In the genomic region with DNA sequence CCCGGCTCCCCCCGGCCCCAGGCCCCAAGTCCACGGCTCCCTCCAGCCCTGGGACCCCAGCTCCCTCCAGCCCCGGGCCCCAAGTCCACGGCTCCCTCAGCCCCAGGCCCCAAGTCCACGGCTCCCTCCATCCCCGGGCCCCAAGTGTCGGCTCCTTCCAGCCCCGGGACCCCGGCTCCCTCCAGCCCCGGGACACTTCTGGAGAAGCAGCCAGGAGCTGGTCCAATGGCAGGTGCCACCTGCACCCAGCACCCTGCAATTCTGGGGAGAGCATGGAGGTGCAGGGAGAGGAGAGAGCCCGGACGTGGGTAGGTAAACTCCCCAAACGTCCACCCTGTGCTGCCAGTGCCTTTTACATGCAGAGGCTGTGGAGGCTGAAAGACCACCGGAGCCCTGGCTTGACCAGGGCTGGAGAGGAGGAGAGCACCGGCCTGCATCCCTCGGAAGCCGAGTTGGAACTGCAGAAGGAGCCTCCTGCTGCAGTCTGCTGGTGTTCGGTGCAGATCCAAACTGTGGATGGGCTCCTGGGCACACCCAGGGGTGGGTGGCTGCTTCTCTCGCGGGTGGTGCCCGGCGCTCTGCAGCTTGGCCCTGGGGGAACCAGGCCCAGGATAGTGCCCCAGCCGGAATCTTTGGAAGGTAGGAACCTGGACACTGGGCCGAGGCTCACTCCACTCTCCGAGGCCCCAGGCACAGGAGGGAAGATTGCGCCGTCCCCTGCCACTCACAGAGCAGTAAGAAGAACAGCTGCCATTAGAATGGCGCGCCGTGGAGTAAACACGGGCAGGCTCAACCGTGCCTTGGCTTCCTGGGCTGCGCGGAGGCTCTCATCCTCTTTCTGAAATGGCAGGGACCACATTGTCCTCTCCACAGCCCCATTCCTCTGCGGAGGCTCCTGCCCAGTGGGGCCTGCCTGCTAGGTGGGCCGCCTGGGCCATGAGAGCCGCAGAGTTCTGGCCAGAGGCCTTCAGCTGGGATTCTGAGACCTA, we compare ENCODE assay signal across 13 cellular contexts. TPM values are rescaled to one million over a fixed set of nuclear protein-coding genes. Genes with fewer than 3 reads are reported as not detected.
DNase-seq lines count a peak whose midpoint lies in the region; ATAC-seq and TF ChIP-seq lines count a peak whose summit lies in the region.
"Had no signal": no experiment of that assay in that cellular context is flagged by ENCODE, and none has a peak within 500 bp of the region (broad histone marks: within the 10 kb centered on the region; RNA-seq: fewer than 3 reads in every experiment).

No MANE protein-coding gene starts in this region.

- H3K36me3 ChIP-seq in PC-9 (ENCODE audit: low read depth) (no peaks in the 10 kb centered on the region), iPS-18a (ENCODE audit: control insufficient read depth, low read depth, low read length) (no peaks in the 10 kb centered on the region), mesendoderm (ENCODE audit: control insufficient read depth, insufficient read depth, low read length) (no peaks in the 10 kb centered on the region)
- H3K36me3 ChIP-seq: esophagus muscularis mucosa, ovary, tibial nerve had no signal

- no peak overlapping the region for H2AK5ac ChIP-seq in mesendoderm (ENCODE audit: low read length)

- H3K9me3 ChIP-seq in PC-9 (ENCODE audit: insufficient read depth, low read depth), result no peaks in the 10 kb centered on the region
- no peaks in the 10 kb centered on the region for H3K9me3 ChIP-seq in iPS-18a (ENCODE audit: control insufficient read depth, low read depth, low read length)
- H3K9me3 ChIP-seq: esophagus muscularis mucosa, ovary, tibial nerve had no signal

- H3K4me3 ChIP-seq in PC-9, result no peak overlapping the region
- peak overlapping the region; percentile 9 for H3K4me3 ChIP-seq in iPS-18a (ENCODE audit: low read length)
- no peak overlapping the region for H3K4me3 ChIP-seq in lower leg skin (ENCODE audit: low read depth, poor library complexity, severe bottlenecking)
- H3K4me3 ChIP-seq in mesendoderm (ENCODE audit: low read length), result no peak overlapping the region
- H3K4me3 ChIP-seq: ovary had no signal

- no peaks in the 10 kb centered on the region for H4K20me1 ChIP-seq in PC-9 (ENCODE audit: insufficient read depth)

- CTCF ChIA-PET in PC-9 (lab: Charles Lee), result interaction anchor here (0.6 to 0.7 kb wide), 2 partner anchors 910 to 1020 kb away, joined by 3 to 6 read pairs; no protein-coding TSS in a partner anchor

- H3K23ac ChIP-seq in mesendoderm (ENCODE audit: low read length), result no peak overlapping the region

- DNase-seq in activated T-cell treated with anti-CD3 and anti-CD28 coated beads, Interleukin-2, amount 50 U/mL, for 72 hours, result no peak
- DNase-seq in activated T-cell treated with anti-CD3 and anti-CD28 coated beads, Interleukin-2, amount 50 U/mL, for 1 hour, result no peak
- no peak for DNase-seq in PC-9
- DNase-seq in type B pancreatic cell (ENCODE audit: extremely low spot score, unreplicated experiment), result no peak
- DNase-seq in lower leg skin (ENCODE audit: low spot score in 2 of 2), result no peak
- no peak for DNase-seq in mesendoderm
- DNase-seq in GM13976 (ENCODE audit: low spot score), result no peak
- DNase-seq: NCI-H2081 treated with DMSO at 0.1 percent for 48 hours had no signal

- H4K5ac ChIP-seq in mesendoderm (ENCODE audit: low read length), result no peak overlapping the region

- ATAC-seq in activated T-cell treated with anti-CD3 and anti-CD28 coated beads, Interleukin-2, amount 50 U/mL, for 72 hours (replicated peaks in 1 of 2), result peak; percentile 25 to 30

- no peak overlapping the region for H3K4ac ChIP-seq in mesendoderm (ENCODE audit: low read depth, low read length)

- H3K4me3 Mint-ChIP-seq in activated T-cell treated with anti-CD3 and anti-CD28 coated beads, Interleukin-2, amount 50 U/mL, for 72 hours, result no peak overlapping the region
- H3K4me3 Mint-ChIP-seq in type B pancreatic cell, result no peak overlapping the region

- H3K79me2 ChIP-seq in PC-9 (ENCODE audit: low read depth) (no peaks in the 10 kb centered on the region), mesendoderm (ENCODE audit: control insufficient read depth, insufficient read depth, low read length) (no peaks in the 10 kb centered on the region)

- H3K79me1 ChIP-seq in mesendoderm (ENCODE audit: low read length), result no peaks in the 10 kb centered on the region

- no peaks in the 10 kb centered on the region for H3K36me3 Mint-ChIP-seq in activated T-cell treated with anti-CD3 and anti-CD28 coated beads, Interleukin-2, amount 50 U/mL, for 72 hours (ENCODE audit: insufficient read depth in 2 of 2)
- no peaks in the 10 kb centered on the region for H3K36me3 Mint-ChIP-seq in type B pancreatic cell
- H3K36me3 Mint-ChIP-seq: memory B cell had no signal

- H2BK15ac ChIP-seq in mesendoderm (replicated peaks; ENCODE audit: low read depth), result no peak overlapping the region

- H3K4me2 ChIP-seq in PC-9 (peak overlapping the region; percentile 21; the same call in 1 of the 2 replicates), mesendoderm (ENCODE audit: low read length) (no peak overlapping the region)

- no peaks in the 10 kb centered on the region for H3F3A ChIP-seq in PC-9 (ENCODE audit: insufficient read depth, low read depth)

- H3K27me3 ChIP-seq in PC-9 (ENCODE audit: insufficient read depth, low read depth) (peaks cover 35% of the 10 kb centered on the region; the same call in 1 of the 2 replicates), iPS-18a (ENCODE audit: control insufficient read depth, insufficient read depth, low read length) (peaks cover 64% of the 10 kb centered on the region), mesendoderm (ENCODE audit: insufficient read depth, low read length, poor library complexity) (peaks cover 12% of the 10 kb centered on the region)
- H3K27me3 ChIP-seq: ovary had no signal

- POLR2A ChIA-PET in PC-9 (lab: Charles Lee; ENCODE audit: unreplicated experiment), result no interaction called here

- no peak overlapping the region for H3K27ac Mint-ChIP-seq in activated T-cell treated with anti-CD3 and anti-CD28 coated beads, Interleukin-2, amount 50 U/mL, for 72 hours
- H3K27ac Mint-ChIP-seq in type B pancreatic cell, result no peak overlapping the region
- H3K27ac Mint-ChIP-seq: memory B cell had no signal

- BruUV-seq in PC-9 (replicated peaks; lab: Mats Ljungman, UMichigan), result no TSS peak

- no peak overlapping the region for H4K8ac ChIP-seq in mesendoderm (ENCODE audit: low read depth, low read length)

- no peak for TF ChIP-seq POLR2A in lower leg skin (IDR thresholded peaks at IDR 0.05)

- peaks cover 43% of the 10 kb centered on the region for H3K27me3 Mint-ChIP-seq in activated T-cell treated with anti-CD3 and anti-CD28 coated beads, Interleukin-2, amount 50 U/mL, for 72 hours (ENCODE audit: low read depth)
- H3K27me3 Mint-ChIP-seq in type B pancreatic cell, result peaks cover 50% of the 10 kb centered on the region

- 62 to 77% methylated on average over 26 to 33 of the region's 38 CpGs for WGBS in lower leg skin, 2 donors
- no CpG with 5 or more reads among the region's 38 CpGs for WGBS in mesendoderm (ENCODE audit: extremely low coverage, insufficient coverage, low lambda C conversion rate)

- H3K4me1 ChIP-seq in PC-9 (replicated peaks; ENCODE audit: insufficient read depth), result no peaks in the 10 kb centered on the region
- no peaks in the 10 kb centered on the region for H3K4me1 ChIP-seq in iPS-18a (ENCODE audit: control insufficient read depth, low read depth, low read length)
- H3K4me1 ChIP-seq in mesendoderm (ENCODE audit: control insufficient read depth, low read depth, low read length), result no peaks in the 10 kb centered on the region

- no peak overlapping the region for H3K27ac ChIP-seq in PC-9
- H3K27ac ChIP-seq in iPS-18a (ENCODE audit: low read length), result no peak overlapping the region
- H3K27ac ChIP-seq in mesendoderm (ENCODE audit: low read depth, low read length), result no peak overlapping the region
- H3K27ac ChIP-seq: esophagus muscularis mucosa, ovary, tibial nerve had no signal

- peaks cover 8% of the 10 kb centered on the region for H3K4me1 Mint-ChIP-seq in activated T-cell treated with anti-CD3 and anti-CD28 coated beads, Interleukin-2, amount 50 U/mL, for 72 hours (ENCODE audit: low read depth)
- no peaks in the 10 kb centered on the region for H3K4me1 Mint-ChIP-seq in type B pancreatic cell (ENCODE audit: unreplicated experiment)

- H2AFZ ChIP-seq in PC-9, result no peak overlapping the region

- no peak overlapping the region for H3K18ac ChIP-seq in mesendoderm (ENCODE audit: low read length)

- no peak overlapping the region for H2BK120ac ChIP-seq in mesendoderm (ENCODE audit: low read depth, low read length)

- H3K9ac ChIP-seq in iPS-18a (ENCODE audit: low read length) (no peak overlapping the region), mesendoderm (ENCODE audit: low read length) (no peak overlapping the region)

- H3K9me2 ChIP-seq in PC-9 (ENCODE audit: insufficient read depth), result no peaks in the 10 kb centered on the region

- intact Hi-C loops in PC-9 (cut with micrococcal nuclease; ENCODE audit: unreplicated experiment), result loop anchor here (2.0 to 5.0 kb wide), 2 partner anchors 1019 to 1430 kb away; no protein-coding TSS in a partner anchor
- intact Hi-C loops in lower leg skin (cut with DNase I; ENCODE audit: low total_unique reads), result loop anchor here (10.0 kb wide), 1 partner anchor 1027 kb away; no protein-coding TSS in a partner anchor

- TF ChIP-seq CTCF in PC-9 (conservative IDR thresholded peaks at IDR 0.05) (peak; percentile 59), type B pancreatic cell (conservative IDR thresholded peaks at IDR 0.05) (peak; percentile 14), lower leg skin (IDR thresholded peaks at IDR 0.05) (no peak), GM13976 (IDR thresholded peaks at IDR 0.05; ENCODE audit: borderline replicate concordance, control extremely low read depth, extremely low read depth, insufficient read depth, missing control alignments) (no peak)

- in situ Hi-C loops in GM13976 (cut with MboI; ENCODE audit: low sequenced_read_pairs, unreplicated experiment), result no loop called here

- H3K9me3 Mint-ChIP-seq in activated T-cell treated with anti-CD3 and anti-CD28 coated beads, Interleukin-2, amount 50 U/mL, for 72 hours, result no peaks in the 10 kb centered on the region
- no peaks in the 10 kb centered on the region for H3K9me3 Mint-ChIP-seq in type B pancreatic cell
- H3K9me3 Mint-ChIP-seq: memory B cell had no signal

- H3K56ac ChIP-seq in mesendoderm (ENCODE audit: low read length), result no peak overlapping the region

- no peak overlapping the region for H2BK5ac ChIP-seq in mesendoderm (ENCODE audit: low read length)

RNA-seq across cellular contexts. Expression of a gene that starts 14.7 kb away (rescaled TPM):
- total RNA-seq in activated T-cell treated with anti-CD3 and anti-CD28 coated beads, Interleukin-2, amount 50 U/mL, for 72 hours, result under 1 TPM; 0.05 to 0.10 TPM
- total RNA-seq in PC-9 (2021) (not detected in 2 replicates), type B pancreatic cell (ENCODE audit: low replicate concordance) (24.9 and 28.3 TPM in 2 replicates), lower leg skin (not detected)
- 0.32 TPM for polyA plus RNA-seq in mesendoderm (2013, experiment 1 of 2)
- polyA plus RNA-seq in mesendoderm (2013, experiment 2 of 2), result 0.28 TPM
- total RNA-seq: esophagus muscularis mucosa had no signal
- polyA plus RNA-seq: ovary had no signal

Comparison
In these comparisons a context has a peak if more than half of its experiments do, and no peak if none do; other contexts are left out.
1. CTCF ChIP-seq: peak in PC-9 (single experiment) and type B pancreatic cell (single experiment); none in lower leg skin (0 of 3) and GM13976 (single experiment).
2. RNA of a gene that starts 14.7 kb away (total RNA-seq): 24.9 to 28.3 TPM in type B pancreatic cell; 0.05 to 0.10 TPM in activated T-cell treated with anti-CD3 and anti-CD28 coated beads, Interleukin-2, amount 50 U/mL, for 72 hours, not detected in PC-9 and not detected in lower leg skin; every median in the first group is over 10 times any median in the second.